In the genomic region with DNA sequence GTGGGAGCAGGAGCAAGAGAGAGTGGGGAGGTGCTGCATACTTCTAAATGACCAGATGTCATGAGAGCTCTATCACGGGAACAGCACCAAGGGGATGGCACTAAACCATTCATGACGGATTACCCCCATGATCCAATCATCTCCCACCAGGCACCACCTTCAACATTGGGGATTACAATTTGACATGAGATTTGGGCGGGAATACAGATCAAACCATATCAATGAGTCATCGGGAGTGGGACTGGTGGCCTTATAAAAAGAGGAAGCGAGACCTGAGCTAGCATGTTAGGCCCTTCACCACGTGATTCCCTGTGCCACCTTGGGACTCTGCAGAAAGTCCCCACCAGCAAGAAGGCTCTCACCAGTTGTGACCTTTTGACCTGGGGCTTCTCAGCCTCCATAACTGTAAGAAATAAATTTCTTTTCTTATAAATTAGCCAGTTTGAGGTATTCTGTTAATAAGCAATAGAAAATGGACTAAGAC, we compare ENCODE assay signal across 1 cellular context.
TF ChIP-seq lines count a peak whose summit lies in the region.

No MANE protein-coding gene starts in this region.

TF ChIP-seq in GM12878, 131 proteins besides CTCF, POLR2A, EP300 and RAD21 (continued from another document and continues in another):
- TF ChIP-seq TCF12 (IDR thresholded peaks at IDR 0.05; ENCODE audit: low read depth, low read length) (peak; percentile 73), CEBPB (IDR thresholded peaks at IDR 0.05; ENCODE audit: borderline replicate concordance in 1 of 2, low read depth in 2 of 2, low read length in 2 of 2) (0 out of 4 replicates have a peak, but pooled peaks of 1 of the 2 experiments have one; percentile 68), TAF1 (IDR thresholded peaks at IDR 0.05; ENCODE audit: borderline replicate concordance, low read depth, low read length) (no peak), STAT1 (conservative IDR thresholded peaks at IDR 0.05) (no peak), SP1 (IDR thresholded peaks at IDR 0.05; ENCODE audit: low read depth, low read length) (peak; percentile 77), SPI1 (IDR thresholded peaks at IDR 0.05; ENCODE audit: borderline replicate concordance, insufficient read depth, low read depth, low read length) (peak; percentile 97), HDAC6 (IDR thresholded peaks at IDR 0.05; ENCODE audit: unreplicated experiment) (no peak), SIX5 (IDR thresholded peaks at IDR 0.05; ENCODE audit: low read depth, low read length, severe bottlenecking) (no peak), CREM (IDR thresholded peaks at IDR 0.05; ENCODE audit: low read depth) (peak; percentile 84), GABPA (IDR thresholded peaks at IDR 0.05; ENCODE audit: low read depth) (no peak), MXI1 (IDR thresholded peaks at IDR 0.05; ENCODE audit: low read depth, low read length) (no peak), PAX5 (IDR thresholded peaks at IDR 0.05; ENCODE audit: borderline replicate concordance, low read depth, low read length) (peak; percentile 83; the same call in 1 of the 2 replicates), MEF2B (IDR thresholded peaks at IDR 0.05; ENCODE audit: partially characterized antibody, poor library complexity, severe bottlenecking) (peak; percentile 90), SREBF1 (IDR thresholded peaks at IDR 0.05; ENCODE audit: low read length) (no peak), ZNF207 (IDR thresholded peaks at IDR 0.05; ENCODE audit: borderline replicate concordance) (no peak), BCL11A (IDR thresholded peaks at IDR 0.05; ENCODE audit: low read depth, low read length) (peak; percentile 91), IRF4 (IDR thresholded peaks at IDR 0.05; ENCODE audit: low read depth, low read length) (peak; percentile 93), POLR2AphosphoS5 (IDR thresholded peaks at IDR 0.05; ENCODE audit: low read length) (no peak), BACH1 (IDR thresholded peaks at IDR 0.05; ENCODE audit: borderline replicate concordance) (peak; percentile 87; the same call in 1 of the 2 replicates), RAD51 (IDR thresholded peaks at IDR 0.05) (peak; percentile 95), PML (IDR thresholded peaks at IDR 0.05; ENCODE audit: low read length) (no peak), ZNF217 (IDR thresholded peaks at IDR 0.05) (0 out of 2 replicates have a peak, but pooled peaks have one; percentile 43), BHLHE40 (IDR thresholded peaks at IDR 0.05; ENCODE audit: borderline replicate concordance in 1 of 2, low read depth in 2 of 2, low read length in 1 of 2) (peak; percentile 83 to 90; a peak in 3 of 4 replicates), TCF3 (IDR thresholded peaks at IDR 0.05; ENCODE audit: borderline replicate concordance, insufficient read depth, low read depth, low read length) (peak; percentile 57; the same call in 1 of the 2 replicates), ATF7 (IDR thresholded peaks at IDR 0.05; ENCODE audit: low read depth) (peak; percentile 84), CHD4 (IDR thresholded peaks at IDR 0.05) (no peak), BRCA1 (IDR thresholded peaks at IDR 0.05; ENCODE audit: low read depth, low read length) (no peak)
- TF ChIP-seq, protein P1, sequence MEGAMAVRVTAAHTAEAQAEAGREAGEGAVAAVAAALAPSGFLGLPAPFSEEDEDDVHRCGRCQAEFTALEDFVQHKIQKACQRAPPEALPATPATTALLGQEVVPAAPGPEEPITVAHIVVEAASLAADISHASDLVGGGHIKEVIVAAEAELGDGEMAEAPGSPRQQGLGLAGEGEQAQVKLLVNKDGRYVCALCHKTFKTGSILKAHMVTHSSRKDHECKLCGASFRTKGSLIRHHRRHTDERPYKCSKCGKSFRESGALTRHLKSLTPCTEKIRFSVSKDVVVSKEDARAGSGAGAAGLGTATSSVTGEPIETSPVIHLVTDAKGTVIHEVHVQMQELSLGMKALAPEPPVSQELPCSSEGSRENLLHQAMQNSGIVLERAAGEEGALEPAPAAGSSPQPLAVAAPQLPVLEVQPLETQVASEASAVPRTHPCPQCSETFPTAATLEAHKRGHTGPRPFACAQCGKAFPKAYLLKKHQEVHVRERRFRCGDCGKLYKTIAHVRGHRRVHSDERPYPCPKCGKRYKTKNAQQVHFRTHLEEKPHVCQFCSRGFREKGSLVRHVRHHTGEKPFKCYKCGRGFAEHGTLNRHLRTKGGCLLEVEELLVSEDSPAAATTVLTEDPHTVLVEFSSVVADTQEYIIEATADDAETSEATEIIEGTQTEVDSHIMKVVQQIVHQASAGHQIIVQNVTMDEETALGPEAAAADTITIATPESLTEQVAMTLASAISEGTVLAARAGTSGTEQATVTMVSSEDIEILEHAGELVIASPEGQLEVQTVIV (IDR thresholded peaks at IDR 0.05; ENCODE audit: borderline replicate concordance, partially characterized antibody) = no peak
- TF ChIP-seq, protein P2, sequence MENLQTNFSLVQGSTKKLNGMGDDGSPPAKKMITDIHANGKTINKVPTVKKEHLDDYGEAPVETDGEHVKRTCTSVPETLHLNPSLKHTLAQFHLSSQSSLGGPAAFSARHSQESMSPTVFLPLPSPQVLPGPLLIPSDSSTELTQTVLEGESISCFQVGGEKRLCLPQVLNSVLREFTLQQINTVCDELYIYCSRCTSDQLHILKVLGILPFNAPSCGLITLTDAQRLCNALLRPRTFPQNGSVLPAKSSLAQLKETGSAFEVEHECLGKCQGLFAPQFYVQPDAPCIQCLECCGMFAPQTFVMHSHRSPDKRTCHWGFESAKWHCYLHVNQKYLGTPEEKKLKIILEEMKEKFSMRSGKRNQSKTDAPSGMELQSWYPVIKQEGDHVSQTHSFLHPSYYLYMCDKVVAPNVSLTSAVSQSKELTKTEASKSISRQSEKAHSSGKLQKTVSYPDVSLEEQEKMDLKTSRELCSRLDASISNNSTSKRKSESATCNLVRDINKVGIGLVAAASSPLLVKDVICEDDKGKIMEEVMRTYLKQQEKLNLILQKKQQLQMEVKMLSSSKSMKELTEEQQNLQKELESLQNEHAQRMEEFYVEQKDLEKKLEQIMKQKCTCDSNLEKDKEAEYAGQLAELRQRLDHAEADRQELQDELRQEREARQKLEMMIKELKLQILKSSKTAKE (IDR thresholded peaks at IDR 0.05; ENCODE audit: low read depth, poor library complexity, severe bottlenecking) = peak; percentile 84
- TF ChIP-seq, protein P3, sequence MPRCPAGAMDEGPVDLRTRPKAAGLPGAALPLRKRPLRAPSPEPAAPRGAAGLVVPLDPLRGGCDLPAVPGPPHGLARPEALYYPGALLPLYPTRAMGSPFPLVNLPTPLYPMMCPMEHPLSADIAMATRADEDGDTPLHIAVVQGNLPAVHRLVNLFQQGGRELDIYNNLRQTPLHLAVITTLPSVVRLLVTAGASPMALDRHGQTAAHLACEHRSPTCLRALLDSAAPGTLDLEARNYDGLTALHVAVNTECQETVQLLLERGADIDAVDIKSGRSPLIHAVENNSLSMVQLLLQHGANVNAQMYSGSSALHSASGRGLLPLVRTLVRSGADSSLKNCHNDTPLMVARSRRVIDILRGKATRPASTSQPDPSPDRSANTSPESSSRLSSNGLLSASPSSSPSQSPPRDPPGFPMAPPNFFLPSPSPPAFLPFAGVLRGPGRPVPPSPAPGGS (IDR thresholded peaks at IDR 0.05; ENCODE audit: borderline replicate concordance, insufficient read depth, low read depth, low read length, poor library complexity, severe bottlenecking) = peak; percentile 45
- TF ChIP-seq, protein P4, sequence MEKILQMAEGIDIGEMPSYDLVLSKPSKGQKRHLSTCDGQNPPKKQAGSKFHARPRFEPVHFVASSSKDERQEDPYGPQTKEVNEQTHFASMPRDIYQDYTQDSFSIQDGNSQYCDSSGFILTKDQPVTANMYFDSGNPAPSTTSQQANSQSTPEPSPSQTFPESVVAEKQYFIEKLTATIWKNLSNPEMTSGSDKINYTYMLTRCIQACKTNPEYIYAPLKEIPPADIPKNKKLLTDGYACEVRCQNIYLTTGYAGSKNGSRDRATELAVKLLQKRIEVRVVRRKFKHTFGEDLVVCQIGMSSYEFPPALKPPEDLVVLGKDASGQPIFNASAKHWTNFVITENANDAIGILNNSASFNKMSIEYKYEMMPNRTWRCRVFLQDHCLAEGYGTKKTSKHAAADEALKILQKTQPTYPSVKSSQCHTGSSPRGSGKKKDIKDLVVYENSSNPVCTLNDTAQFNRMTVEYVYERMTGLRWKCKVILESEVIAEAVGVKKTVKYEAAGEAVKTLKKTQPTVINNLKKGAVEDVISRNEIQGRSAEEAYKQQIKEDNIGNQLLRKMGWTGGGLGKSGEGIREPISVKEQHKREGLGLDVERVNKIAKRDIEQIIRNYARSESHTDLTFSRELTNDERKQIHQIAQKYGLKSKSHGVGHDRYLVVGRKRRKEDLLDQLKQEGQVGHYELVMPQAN (conservative IDR thresholded peaks at IDR 0.05) = 0 out of 2 replicates have a peak, but pooled peaks have one; percentile 30
- TF ChIP-seq, protein P5, sequence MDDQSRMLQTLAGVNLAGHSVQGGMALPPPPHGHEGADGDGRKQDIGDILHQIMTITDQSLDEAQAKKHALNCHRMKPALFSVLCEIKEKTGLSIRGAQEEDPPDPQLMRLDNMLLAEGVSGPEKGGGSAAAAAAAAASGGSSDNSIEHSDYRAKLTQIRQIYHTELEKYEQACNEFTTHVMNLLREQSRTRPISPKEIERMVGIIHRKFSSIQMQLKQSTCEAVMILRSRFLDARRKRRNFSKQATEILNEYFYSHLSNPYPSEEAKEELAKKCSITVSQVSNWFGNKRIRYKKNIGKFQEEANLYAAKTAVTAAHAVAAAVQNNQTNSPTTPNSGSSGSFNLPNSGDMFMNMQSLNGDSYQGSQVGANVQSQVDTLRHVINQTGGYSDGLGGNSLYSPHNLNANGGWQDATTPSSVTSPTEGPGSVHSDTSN (IDR thresholded peaks at IDR 0.05; ENCODE audit: insufficient replicate concordance, low read depth, low read length) = no peak
- TF ChIP-seq, protein P6, sequence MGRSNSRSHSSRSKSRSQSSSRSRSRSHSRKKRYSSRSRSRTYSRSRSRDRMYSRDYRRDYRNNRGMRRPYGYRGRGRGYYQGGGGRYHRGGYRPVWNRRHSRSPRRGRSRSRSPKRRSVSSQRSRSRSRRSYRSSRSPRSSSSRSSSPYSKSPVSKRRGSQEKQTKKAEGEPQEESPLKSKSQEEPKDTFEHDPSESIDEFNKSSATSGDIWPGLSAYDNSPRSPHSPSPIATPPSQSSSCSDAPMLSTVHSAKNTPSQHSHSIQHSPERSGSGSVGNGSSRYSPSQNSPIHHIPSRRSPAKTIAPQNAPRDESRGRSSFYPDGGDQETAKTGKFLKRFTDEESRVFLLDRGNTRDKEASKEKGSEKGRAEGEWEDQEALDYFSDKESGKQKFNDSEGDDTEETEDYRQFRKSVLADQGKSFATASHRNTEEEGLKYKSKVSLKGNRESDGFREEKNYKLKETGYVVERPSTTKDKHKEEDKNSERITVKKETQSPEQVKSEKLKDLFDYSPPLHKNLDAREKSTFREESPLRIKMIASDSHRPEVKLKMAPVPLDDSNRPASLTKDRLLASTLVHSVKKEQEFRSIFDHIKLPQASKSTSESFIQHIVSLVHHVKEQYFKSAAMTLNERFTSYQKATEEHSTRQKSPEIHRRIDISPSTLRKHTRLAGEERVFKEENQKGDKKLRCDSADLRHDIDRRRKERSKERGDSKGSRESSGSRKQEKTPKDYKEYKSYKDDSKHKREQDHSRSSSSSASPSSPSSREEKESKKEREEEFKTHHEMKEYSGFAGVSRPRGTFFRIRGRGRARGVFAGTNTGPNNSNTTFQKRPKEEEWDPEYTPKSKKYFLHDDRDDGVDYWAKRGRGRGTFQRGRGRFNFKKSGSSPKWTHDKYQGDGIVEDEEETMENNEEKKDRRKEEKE (IDR thresholded peaks at IDR 0.05) = no peak
- TF ChIP-seq, protein P7, sequence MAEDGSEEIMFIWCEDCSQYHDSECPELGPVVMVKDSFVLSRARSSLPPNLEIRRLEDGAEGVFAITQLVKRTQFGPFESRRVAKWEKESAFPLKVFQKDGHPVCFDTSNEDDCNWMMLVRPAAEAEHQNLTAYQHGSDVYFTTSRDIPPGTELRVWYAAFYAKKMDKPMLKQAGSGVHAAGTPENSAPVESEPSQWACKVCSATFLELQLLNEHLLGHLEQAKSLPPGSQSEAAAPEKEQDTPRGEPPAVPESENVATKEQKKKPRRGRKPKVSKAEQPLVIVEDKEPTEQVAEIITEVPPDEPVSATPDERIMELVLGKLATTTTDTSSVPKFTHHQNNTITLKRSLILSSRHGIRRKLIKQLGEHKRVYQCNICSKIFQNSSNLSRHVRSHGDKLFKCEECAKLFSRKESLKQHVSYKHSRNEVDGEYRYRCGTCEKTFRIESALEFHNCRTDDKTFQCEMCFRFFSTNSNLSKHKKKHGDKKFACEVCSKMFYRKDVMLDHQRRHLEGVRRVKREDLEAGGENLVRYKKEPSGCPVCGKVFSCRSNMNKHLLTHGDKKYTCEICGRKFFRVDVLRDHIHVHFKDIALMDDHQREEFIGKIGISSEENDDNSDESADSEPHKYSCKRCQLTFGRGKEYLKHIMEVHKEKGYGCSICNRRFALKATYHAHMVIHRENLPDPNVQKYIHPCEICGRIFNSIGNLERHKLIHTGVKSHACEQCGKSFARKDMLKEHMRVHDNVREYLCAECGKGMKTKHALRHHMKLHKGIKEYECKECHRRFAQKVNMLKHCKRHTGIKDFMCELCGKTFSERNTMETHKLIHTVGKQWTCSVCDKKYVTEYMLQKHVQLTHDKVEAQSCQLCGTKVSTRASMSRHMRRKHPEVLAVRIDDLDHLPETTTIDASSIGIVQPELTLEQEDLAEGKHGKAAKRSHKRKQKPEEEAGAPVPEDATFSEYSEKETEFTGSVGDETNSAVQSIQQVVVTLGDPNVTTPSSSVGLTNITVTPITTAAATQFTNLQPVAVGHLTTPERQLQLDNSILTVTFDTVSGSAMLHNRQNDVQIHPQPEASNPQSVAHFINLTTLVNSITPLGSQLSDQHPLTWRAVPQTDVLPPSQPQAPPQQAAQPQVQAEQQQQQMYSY (CRISPR knock-in tag; IDR thresholded peaks at IDR 0.05) = no peak
- TF ChIP-seq, protein P8, sequence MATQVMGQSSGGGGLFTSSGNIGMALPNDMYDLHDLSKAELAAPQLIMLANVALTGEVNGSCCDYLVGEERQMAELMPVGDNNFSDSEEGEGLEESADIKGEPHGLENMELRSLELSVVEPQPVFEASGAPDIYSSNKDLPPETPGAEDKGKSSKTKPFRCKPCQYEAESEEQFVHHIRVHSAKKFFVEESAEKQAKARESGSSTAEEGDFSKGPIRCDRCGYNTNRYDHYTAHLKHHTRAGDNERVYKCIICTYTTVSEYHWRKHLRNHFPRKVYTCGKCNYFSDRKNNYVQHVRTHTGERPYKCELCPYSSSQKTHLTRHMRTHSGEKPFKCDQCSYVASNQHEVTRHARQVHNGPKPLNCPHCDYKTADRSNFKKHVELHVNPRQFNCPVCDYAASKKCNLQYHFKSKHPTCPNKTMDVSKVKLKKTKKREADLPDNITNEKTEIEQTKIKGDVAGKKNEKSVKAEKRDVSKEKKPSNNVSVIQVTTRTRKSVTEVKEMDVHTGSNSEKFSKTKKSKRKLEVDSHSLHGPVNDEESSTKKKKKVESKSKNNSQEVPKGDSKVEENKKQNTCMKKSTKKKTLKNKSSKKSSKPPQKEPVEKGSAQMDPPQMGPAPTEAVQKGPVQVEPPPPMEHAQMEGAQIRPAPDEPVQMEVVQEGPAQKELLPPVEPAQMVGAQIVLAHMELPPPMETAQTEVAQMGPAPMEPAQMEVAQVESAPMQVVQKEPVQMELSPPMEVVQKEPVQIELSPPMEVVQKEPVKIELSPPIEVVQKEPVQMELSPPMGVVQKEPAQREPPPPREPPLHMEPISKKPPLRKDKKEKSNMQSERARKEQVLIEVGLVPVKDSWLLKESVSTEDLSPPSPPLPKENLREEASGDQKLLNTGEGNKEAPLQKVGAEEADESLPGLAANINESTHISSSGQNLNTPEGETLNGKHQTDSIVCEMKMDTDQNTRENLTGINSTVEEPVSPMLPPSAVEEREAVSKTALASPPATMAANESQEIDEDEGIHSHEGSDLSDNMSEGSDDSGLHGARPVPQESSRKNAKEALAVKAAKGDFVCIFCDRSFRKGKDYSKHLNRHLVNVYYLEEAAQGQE (IDR thresholded peaks at IDR 0.05; ENCODE audit: low read depth, low read length) = no peak
